Comparison of ENCODE assay signal across 15 cellular contexts in genomic region chr5:68033961-68034581, GRCh38.
DNase-seq lines count a peak whose midpoint lies in the region; ATAC-seq and TF ChIP-seq lines count a peak whose summit lies in the region.
"Had no signal": no experiment of that assay in that cellular context is flagged by ENCODE, and none has a peak within 500 bp of the region (broad histone marks: within the 10 kb centered on the region; RNA-seq: fewer than 3 reads in every experiment).

No MANE protein-coding gene starts in this region.

- TF ChIP-seq EP300 in SK-N-SH (IDR thresholded peaks at IDR 0.05; ENCODE audit: borderline replicate concordance in 1 of 2, low read depth in 1 of 2, low read length in 1 of 2): no peak

- no peaks in the 10 kb centered on the region for H3K9me3 ChIP-seq in SK-N-SH
- H3K9me3 ChIP-seq: BLaER1 treated with 17β-estradiol and CSF1 and Interleukin-3, amounts not matched to agents 10 nM and 100 nM; gastrocnemius medialis; tibial nerve had no signal

- no peak overlapping the region for H3K27ac Mint-ChIP-seq in WTC11

- no peak overlapping the region for H2AFZ ChIP-seq in SK-N-SH (ENCODE audit: low read depth)

- H3K9me3 Mint-ChIP-seq in WTC11: peaks cover 7% of the 10 kb centered on the region

- peaks cover 4% of the 10 kb centered on the region; the same call in 1 of the 2 replicates for H3K4me1 Mint-ChIP-seq in WTC11

- peak overlapping the region in 1 of 2 experiments; percentile 60; a peak in 1 of 4 replicates for H3K27ac ChIP-seq in SK-N-SH (ENCODE audit: low read depth in 2 of 2, low read length in 1 of 2)
- H3K27ac ChIP-seq: BLaER1 treated with 17β-estradiol and CSF1 and Interleukin-3, amounts not matched to agents 10 nM and 100 nM; gastrocnemius medialis; tibial nerve had no signal

- no peaks in the 10 kb centered on the region for H4K20me1 ChIP-seq in SK-N-SH (ENCODE audit: insufficient read depth)
- H4K20me1 ChIP-seq: BLaER1 treated with 17β-estradiol and CSF1 and Interleukin-3, amounts not matched to agents 10 nM and 100 nM had no signal

- ATAC-seq in HG03571 (IDR thresholded peaks at IDR 0.05; ENCODE audit: unreplicated experiment) (no peak), HG03135 (IDR thresholded peaks at IDR 0.05; ENCODE audit: unreplicated experiment) (no peak), WTC11 (no peak)
- ATAC-seq: gastrocnemius medialis had no signal

- H3K36me3 ChIP-seq in SK-N-SH (replicated peaks in 1 of 2; ENCODE audit: control insufficient read depth in 1 of 2, insufficient read depth in 2 of 2, low read length in 1 of 2): no peaks in the 10 kb centered on the region
- H3K36me3 ChIP-seq: BLaER1 treated with 17β-estradiol and CSF1 and Interleukin-3, amounts not matched to agents 10 nM and 100 nM; gastrocnemius medialis; tibial nerve had no signal

- H3K79me2 ChIP-seq in SK-N-SH (ENCODE audit: insufficient read depth): no peaks in the 10 kb centered on the region

- H3K36me3 Mint-ChIP-seq in WTC11: no peaks in the 10 kb centered on the region

- H3K4me2 ChIP-seq in SK-N-SH: no peak overlapping the region
- H3K4me2 ChIP-seq: BLaER1 treated with 17β-estradiol and CSF1 and Interleukin-3, amounts not matched to agents 10 nM and 100 nM had no signal

- peaks cover 2 to 6% of the 10 kb centered on the region in 2 experiments; a peak in 2 of 4 replicates for H3K4me1 ChIP-seq in SK-N-SH (ENCODE audit: control insufficient read depth in 1 of 2, insufficient read depth in 2 of 2, low read depth in 1 of 2, low read length in 1 of 2)
- H3K4me1 ChIP-seq: gastrocnemius medialis had no signal

- H3K4me3 ChIP-seq in SK-N-SH (ENCODE audit: low read depth in 2 of 2, low read length in 1 of 2) (no peak overlapping the region), fibroblast of the aortic adventitia (ENCODE audit: low read depth, low read length) (no peak overlapping the region)
- H3K4me3 ChIP-seq: BLaER1 treated with 17β-estradiol and CSF1 and Interleukin-3, amounts not matched to agents 10 nM and 100 nM; gastrocnemius medialis; tibial nerve had no signal

- WGBS in SK-N-SH (ENCODE audit: low lambda C conversion rate): 92% methylated on average over 4 of the region's 4 CpGs

- H3K27me3 Mint-ChIP-seq in WTC11 (ENCODE audit: low read depth): no peaks in the 10 kb centered on the region

- TF ChIP-seq CTCF in SK-N-SH (IDR thresholded peaks at IDR 0.05) (no peak), fibroblast of the aortic adventitia (IDR thresholded peaks at IDR 0.05; ENCODE audit: insufficient read depth, low read length) (no peak), WTC11 (IDR thresholded peaks at IDR 0.05) (no peak)

- DNase-seq in AG08395 (ENCODE audit: low spot score) (peak; percentile 50), SK-N-SH (no peak), fibroblast of the aortic adventitia (ENCODE audit: low read depth) (peak; percentile 93), mucosa of gallbladder (ENCODE audit: low spot score) (peak; percentile 76), NCI-H1092 (lab: John Stamatoyannopoulos, UW) (no peak), WTC11 (ENCODE audit: low spot score) (no peak)
- DNase-seq: activated CD4-positive, alpha-beta T cell treated with anti-CD3 and anti-CD28 coated beads for 1 hour; central memory CD4-positive, alpha-beta T cell; gastrocnemius medialis; NCI-H1417 treated with DMSO at 0.1 percent for 48 hours; NK-92 treated with Interleukin-12 subunit alpha and Interleukin-12 subunit beta, amount 100 ng/mL, for 24 hours had no signal

- H3F3A ChIP-seq in SK-N-SH (replicated peaks; ENCODE audit: insufficient read depth): no peaks in the 10 kb centered on the region

- no peaks in the 10 kb centered on the region for H3K9me2 ChIP-seq in SK-N-SH

- no peak overlapping the region for H3K4me3 Mint-ChIP-seq in WTC11

- POLR2A ChIA-PET in SK-N-SH (lab: Yijun Ruan, JAX) (interaction anchor here (0.6 kb wide), 1 partner anchor 9 kb away, joined by 4 read pairs; no protein-coding TSS in a partner anchor), WTC11 (lab: Charles Lee) (no interaction called here)

- CTCF ChIA-PET in SK-N-SH (lab: Yijun Ruan, JAX): no interaction called here
- CTCF ChIA-PET in WTC11 (lab: Charles Lee): no interaction called here

- H3K27me3 ChIP-seq in SK-N-SH (ENCODE audit: insufficient read depth): no peaks in the 10 kb centered on the region
- H3K27me3 ChIP-seq: BLaER1 treated with 17β-estradiol and CSF1 and Interleukin-3, amounts not matched to agents 10 nM and 100 nM; gastrocnemius medialis; tibial nerve had no signal

- no peak for TF ChIP-seq RAD21 in SK-N-SH (IDR thresholded peaks at IDR 0.05; ENCODE audit: low read length)

- H3K9ac ChIP-seq in SK-N-SH: no peak overlapping the region
- H3K9ac ChIP-seq: BLaER1 treated with 17β-estradiol and CSF1 and Interleukin-3, amounts not matched to agents 10 nM and 100 nM had no signal

TF ChIP-seq in SK-N-SH, 30 proteins besides CTCF, POLR2A, EP300 and RAD21 (continues in another document):
- TF ChIP-seq POLR2AphosphoS5 (IDR thresholded peaks at IDR 0.05; ENCODE audit: low read depth, low read length) (no peak), TEAD4 (IDR thresholded peaks at IDR 0.05; ENCODE audit: borderline replicate concordance, insufficient read depth) (no peak), EZH2phosphoT487 (IDR thresholded peaks at IDR 0.05; ENCODE audit: borderline replicate concordance, low read depth) (no peak), NFIC (IDR thresholded peaks at IDR 0.05; ENCODE audit: borderline replicate concordance) (peak; percentile 78), NRF1 (IDR thresholded peaks at IDR 0.05; ENCODE audit: low read depth, low read length) (no peak)
- TF ChIP-seq, protein P1, sequence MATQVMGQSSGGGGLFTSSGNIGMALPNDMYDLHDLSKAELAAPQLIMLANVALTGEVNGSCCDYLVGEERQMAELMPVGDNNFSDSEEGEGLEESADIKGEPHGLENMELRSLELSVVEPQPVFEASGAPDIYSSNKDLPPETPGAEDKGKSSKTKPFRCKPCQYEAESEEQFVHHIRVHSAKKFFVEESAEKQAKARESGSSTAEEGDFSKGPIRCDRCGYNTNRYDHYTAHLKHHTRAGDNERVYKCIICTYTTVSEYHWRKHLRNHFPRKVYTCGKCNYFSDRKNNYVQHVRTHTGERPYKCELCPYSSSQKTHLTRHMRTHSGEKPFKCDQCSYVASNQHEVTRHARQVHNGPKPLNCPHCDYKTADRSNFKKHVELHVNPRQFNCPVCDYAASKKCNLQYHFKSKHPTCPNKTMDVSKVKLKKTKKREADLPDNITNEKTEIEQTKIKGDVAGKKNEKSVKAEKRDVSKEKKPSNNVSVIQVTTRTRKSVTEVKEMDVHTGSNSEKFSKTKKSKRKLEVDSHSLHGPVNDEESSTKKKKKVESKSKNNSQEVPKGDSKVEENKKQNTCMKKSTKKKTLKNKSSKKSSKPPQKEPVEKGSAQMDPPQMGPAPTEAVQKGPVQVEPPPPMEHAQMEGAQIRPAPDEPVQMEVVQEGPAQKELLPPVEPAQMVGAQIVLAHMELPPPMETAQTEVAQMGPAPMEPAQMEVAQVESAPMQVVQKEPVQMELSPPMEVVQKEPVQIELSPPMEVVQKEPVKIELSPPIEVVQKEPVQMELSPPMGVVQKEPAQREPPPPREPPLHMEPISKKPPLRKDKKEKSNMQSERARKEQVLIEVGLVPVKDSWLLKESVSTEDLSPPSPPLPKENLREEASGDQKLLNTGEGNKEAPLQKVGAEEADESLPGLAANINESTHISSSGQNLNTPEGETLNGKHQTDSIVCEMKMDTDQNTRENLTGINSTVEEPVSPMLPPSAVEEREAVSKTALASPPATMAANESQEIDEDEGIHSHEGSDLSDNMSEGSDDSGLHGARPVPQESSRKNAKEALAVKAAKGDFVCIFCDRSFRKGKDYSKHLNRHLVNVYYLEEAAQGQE (IDR thresholded peaks at IDR 0.05; ENCODE audit: low read depth, low read length): no peak

TF ChIP-seq in WTC11, 78 proteins besides CTCF, POLR2A, EP300 and RAD21:
- TF ChIP-seq ZNF219 (CRISPR knock-in tag; IDR thresholded peaks at IDR 0.05; ENCODE audit: borderline replicate concordance) (no peak), ZNF416 (CRISPR knock-in tag; IDR thresholded peaks at IDR 0.05) (no peak), HMGA2 (CRISPR knock-in tag; IDR thresholded peaks at IDR 0.05) (no peak), NFE2L1 (CRISPR knock-in tag; IDR thresholded peaks at IDR 0.05) (no peak)
TF ChIP-seq in WTC11: peak in this region for 0.

Comparison
In these comparisons a context has a peak if more than half of its experiments do, and no peak if none do; other contexts are left out.
1. DNase-seq: peak in AG08395 (single experiment), fibroblast of the aortic adventitia (single experiment) and mucosa of gallbladder (single experiment); none in SK-N-SH (single experiment), NCI-H1092 (single experiment) and WTC11 (single experiment).